ENCODE assay signal across 8 cellular contexts in the genomic region with DNA sequence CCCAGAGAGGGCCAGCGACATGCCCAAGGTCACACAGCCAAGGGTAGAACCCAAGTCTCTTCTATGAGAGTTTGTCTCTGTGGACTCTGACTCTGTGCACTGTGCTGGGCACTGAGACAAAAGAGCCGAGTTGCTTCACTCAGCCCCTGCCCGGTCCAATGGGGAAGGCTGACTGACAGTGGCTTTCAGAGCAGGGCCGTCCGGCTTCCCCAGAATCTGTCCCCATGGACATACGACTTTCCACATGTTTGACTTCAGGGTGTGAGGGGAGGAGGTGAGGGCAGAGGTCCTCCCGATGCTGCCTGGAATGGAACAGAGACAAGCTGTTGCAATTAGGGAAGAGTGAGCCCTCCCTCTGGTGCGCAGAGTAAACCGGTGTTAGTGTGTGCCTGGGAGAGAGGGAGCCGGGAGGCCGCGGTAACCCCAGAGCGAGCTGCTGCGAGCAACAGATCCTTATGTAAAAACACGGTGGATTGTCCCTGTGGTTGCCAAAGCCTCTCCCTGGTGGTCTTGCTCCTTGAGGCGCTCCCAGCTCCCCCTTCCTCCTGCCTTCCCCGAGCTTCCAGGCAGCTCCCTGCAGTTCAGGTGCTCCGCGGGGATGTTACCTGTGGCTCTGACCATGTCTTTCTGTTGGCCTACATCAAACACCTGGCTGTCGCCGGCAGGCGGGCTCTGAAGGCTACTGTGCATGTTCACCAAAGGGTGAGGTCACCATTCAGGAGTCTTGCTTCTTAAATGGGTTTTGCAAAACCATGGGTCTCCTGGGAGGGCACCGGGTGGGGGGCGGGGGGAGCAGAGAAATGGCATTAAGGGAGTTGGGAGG. TPM values are rescaled to one million over a fixed set of nuclear protein-coding genes. Genes with fewer than 3 reads are reported as not detected.
A peak's percentile ranks its signal among the peaks of the same experiment; 100 is the strongest.
DNase-seq lines count a peak whose midpoint lies in the region; ATAC-seq and TF ChIP-seq lines count a peak whose summit lies in the region.

No MANE protein-coding gene starts in this region.

- TF ChIP-seq CTCF in WERI-Rb-1 (IDR thresholded peaks at IDR 0.05; ENCODE audit: low read depth, low read length) (no peak), heart right ventricle (IDR thresholded peaks at IDR 0.05) (no peak), psoas muscle (IDR thresholded peaks at IDR 0.05) (no peak)

- peak in 4 of 8 donors; percentile 7 to 26 (median 14) for ATAC-seq in heart right ventricle
- peak in 3 of 4 donors; percentile 18 to 32 (median 26) for ATAC-seq in psoas muscle
- no peak for ATAC-seq in GM18505 (IDR thresholded peaks at IDR 0.05; ENCODE audit: unreplicated experiment)
- no peak for ATAC-seq in HG03378 (IDR thresholded peaks at IDR 0.05; ENCODE audit: unreplicated experiment)
- ATAC-seq in HG03139 (IDR thresholded peaks at IDR 0.05; ENCODE audit: unreplicated experiment) = no peak
- no peak for ATAC-seq in GM21528 (IDR thresholded peaks at IDR 0.05; ENCODE audit: low FRiP score, unreplicated experiment)

- intact Hi-C loops in heart right ventricle (cut with DNase I) = loop anchor here in 6 of 10 donors (2.0 to 10.0 kb wide), 3 partner anchors 93 to 209 kb away; a partner anchor contains a TSS
- intact Hi-C loops in psoas muscle (cut with DNase I) = loop anchor here (5.0 to 10.0 kb wide), 3 partner anchors 46 to 209 kb away; a partner anchor contains a TSS

- no peaks in the 10 kb centered on the region for H3K36me3 ChIP-seq in H7 (replicated peaks; ENCODE audit: control insufficient read depth, insufficient read depth, low read length)
- no peaks in the 10 kb centered on the region for H3K36me3 ChIP-seq in WERI-Rb-1
- peaks cover 0 to 5% (median 0%) of the 10 kb centered on the region in 9 donors for H3K36me3 ChIP-seq in heart right ventricle
- H3K36me3 ChIP-seq in psoas muscle (ENCODE audit: insufficient read depth in 1 of 2, low read depth in 1 of 2) = peaks cover 0 to 4% of the 10 kb centered on the region in 2 donors

- peaks cover 22% of the 10 kb centered on the region for H3K27me3 ChIP-seq in H7 (ENCODE audit: control insufficient read depth, insufficient read depth, low read length)
- H3K27me3 ChIP-seq in WERI-Rb-1 (ENCODE audit: insufficient read depth, low read depth, severe bottlenecking) = no peaks in the 10 kb centered on the region
- peaks cover 0 to 16% (median 0%) of the 10 kb centered on the region in 7 donors for H3K27me3 ChIP-seq in heart right ventricle
- no peaks in the 10 kb centered on the region for H3K27me3 ChIP-seq in psoas muscle (ENCODE audit: insufficient read depth in 3 of 3, low read length in 2 of 3)

- no peak for TF ChIP-seq POLR2A in GM18505 (IDR thresholded peaks at IDR 0.05; ENCODE audit: borderline replicate concordance, extremely low read depth, insufficient read depth, insufficient read length)

- no peak overlapping the region for H3K27ac ChIP-seq in WERI-Rb-1
- peak overlapping the region in 9 of 10 donors; percentile 72 to 97 (median 93) for H3K27ac ChIP-seq in heart right ventricle
- peak overlapping the region; percentile 91 for H3K27ac ChIP-seq in psoas muscle

- H3K4me3 ChIP-seq in H7 (ENCODE audit: insufficient read depth, low read depth, low read length) (peak overlapping the region; percentile 47), WERI-Rb-1 (ENCODE audit: low read depth, low read length) (peak overlapping the region; percentile 64), heart right ventricle (peak overlapping the region; percentile 61 to 82 (median 74)), psoas muscle (peak overlapping the region; percentile 89)

- H3K9me3 ChIP-seq in WERI-Rb-1 (ENCODE audit: severe bottlenecking) (no peaks in the 10 kb centered on the region), heart right ventricle (no peaks in the 10 kb centered on the region), psoas muscle (no peaks in the 10 kb centered on the region)

- peak; percentile 75 for DNase-seq in H7
- DNase-seq in WERI-Rb-1 = no peak
- peak in 1 of 2 donors; percentile 29 for DNase-seq in heart right ventricle
- peak; percentile 69 to 81 for DNase-seq in psoas muscle

- 32 to 33% methylated on average over 24 of the region's 24 CpGs for WGBS in heart right ventricle, 2 donors
- 52 to 59% (median 58%) methylated on average over 24 of the region's 24 CpGs for WGBS in psoas muscle, 3 donors

- peaks cover 3 to 69% (median 60%) of the 10 kb centered on the region in 9 donors for H3K4me1 ChIP-seq in heart right ventricle
- peaks cover 29% of the 10 kb centered on the region for H3K4me1 ChIP-seq in psoas muscle

RNA-seq across cellular contexts. Expression of a gene that starts 0.7 kb away (rescaled TPM):
- 6.7 and 8.1 TPM in 2 replicates for total RNA-seq in H7 (2014; rRNA removed; shearing (Covaris generic))
- total RNA-seq in heart right ventricle = 10 to 100 TPM; 16.7 to 45.8 (median 24.8) TPM
- 10 to 100 TPM in 1 of 2 donors, 1 to 10 TPM in 1; 9.7 to 31.5 TPM for polyA plus RNA-seq in heart right ventricle
- 10 to 100 TPM; 14.9 to 42.9 (median 22.7) TPM for total RNA-seq in psoas muscle
- 10 to 100 TPM in 2 of 3 donors, 1 to 10 TPM in 1; 6.2 to 15.5 (median 14.3) TPM for polyA plus RNA-seq in psoas muscle

Comparison
In these comparisons a context has a peak if more than half of its experiments do, and no peak if none do; other contexts are left out.
1. ATAC-seq: peak in psoas muscle (3 of 4); none in GM18505 (single experiment), HG03378 (single experiment), HG03139 (single experiment) and GM21528 (single experiment).
2. Peak in every context shown above with its lines, with median percentiles within 50 percentile points of each other: H3K4me3 ChIP-seq.